Comparison of ENCODE assay signal across 8 cellular contexts in genomic region chr22:46563381-46564083, GRCh38. TPM values are rescaled to one million over a fixed set of nuclear protein-coding genes. Genes with fewer than 3 reads are reported as not detected.
A peak's percentile ranks its signal among the peaks of the same experiment; 100 is the strongest.
DNase-seq lines count a peak whose midpoint lies in the region; ATAC-seq and TF ChIP-seq lines count a peak whose summit lies in the region.

No MANE protein-coding gene starts in this region.

- no peaks in the 10 kb centered on the region for H3K79me2 ChIP-seq in DND-41 (ENCODE audit: insufficient read depth, low read length)

- H3K9me3 ChIP-seq in DND-41 (ENCODE audit: insufficient read depth, low read length, severe bottlenecking): no peaks in the 10 kb centered on the region
- no peaks in the 10 kb centered on the region for H3K9me3 ChIP-seq in prostate gland
- no peaks in the 10 kb centered on the region for H3K9me3 ChIP-seq in aorta (ENCODE audit: control insufficient read depth, low read length)

- peaks cover 15% of the 10 kb centered on the region for H3K4me1 ChIP-seq in DND-41 (ENCODE audit: insufficient read depth, low read length)
- H3K4me1 ChIP-seq in prostate gland (replicated peaks): no peaks in the 10 kb centered on the region
- H3K4me1 ChIP-seq in aorta (ENCODE audit: control insufficient read depth in 1 of 2, insufficient read depth in 2 of 2, low read length in 2 of 2): no peaks in the 10 kb centered on the region

- TF ChIP-seq POLR2A in Raji (IDR thresholded peaks at IDR 0.05; ENCODE audit: insufficient read depth, low read depth, low read length) (peak; percentile 33; the same call in 1 of the 2 replicates), prostate gland (IDR thresholded peaks at IDR 0.05) (peak; percentile 3)

- TF ChIP-seq CTCF in DND-41 (IDR thresholded peaks at IDR 0.05; ENCODE audit: borderline replicate concordance, extremely low read depth, low read length, poor library complexity, severe bottlenecking) (peak; percentile 91), prostate gland (IDR thresholded peaks at IDR 0.05) (peak; percentile 57 to 87 (median 72))

- peak; percentile 90 for ATAC-seq in DND-41 (ENCODE audit: insufficient read depth, low read depth)
- ATAC-seq in aorta (ENCODE audit: low FRiP score): peak; percentile 83
- ATAC-seq in HG03039 (IDR thresholded peaks at IDR 0.05; ENCODE audit: unreplicated experiment): no peak

- DNase-seq in DND-41 (peak; percentile 82), KBM-7 (peak; percentile 86), glomerular visceral epithelial cell (ENCODE audit: extremely low spot score) (peak; percentile 55), prostate gland (ENCODE audit: low spot score) (peak; percentile 61), aorta (peak; percentile 85 to 89)
- peak; percentile 65 for DNase-seq in activated effector memory CD4-positive, alpha-beta T cell treated with Interleukin-2 at 50 U/mL for 16 hours

- H2AFZ ChIP-seq in DND-41 (ENCODE audit: low read depth, low read length): 0 out of 2 replicates have a peak overlapping the region, but pooled peaks have one; percentile 53

- H3K36me3 ChIP-seq in DND-41 (ENCODE audit: insufficient read depth, low read length) (no peaks in the 10 kb centered on the region), prostate gland (no peaks in the 10 kb centered on the region), aorta (ENCODE audit: control insufficient read depth in 1 of 2, insufficient read depth in 2 of 2, low read length in 1 of 2) (no peaks in the 10 kb centered on the region)

- H3K9ac ChIP-seq in DND-41 (ENCODE audit: low read depth, low read length): no peak overlapping the region

- no peaks in the 10 kb centered on the region for H3K27me3 ChIP-seq in DND-41 (ENCODE audit: insufficient read depth, low read length, poor library complexity)
- H3K27me3 ChIP-seq in prostate gland (replicated peaks; ENCODE audit: insufficient read depth): no peaks in the 10 kb centered on the region
- H3K27me3 ChIP-seq in aorta (ENCODE audit: control insufficient read depth in 1 of 2, insufficient read depth in 2 of 2, low read length in 1 of 2): no peaks in the 10 kb centered on the region

- WGBS in prostate gland: 30% methylated on average over 20 of the region's 20 CpGs
- 35% methylated on average over 19 to 20 of the region's 20 CpGs for WGBS in aorta, 2 donors

- H4K20me1 ChIP-seq in DND-41 (ENCODE audit: insufficient read depth, low read length): no peaks in the 10 kb centered on the region

- H3K4me2 ChIP-seq in DND-41 (ENCODE audit: insufficient read depth, low read length): no peak overlapping the region; the same call in 1 of the 2 replicates

- in situ Hi-C loops in KBM-7 (cut with MboI; ENCODE audit: low pct_unique_long_range_greater_than_20kb, low sequenced_read_pairs): no loop called here

- H3K27ac ChIP-seq in DND-41 (ENCODE audit: low read length): peak overlapping the region; percentile 49
- H3K27ac ChIP-seq in prostate gland: no peak overlapping the region
- H3K27ac ChIP-seq in aorta (ENCODE audit: low read depth in 1 of 2, low read length in 2 of 2): no peak overlapping the region

- no peak overlapping the region for H3K4me3 ChIP-seq in DND-41 (ENCODE audit: low read depth in 1 of 2, low read length in 2 of 2)
- H3K4me3 ChIP-seq in prostate gland: no peak overlapping the region
- H3K4me3 ChIP-seq in aorta (ENCODE audit: low read length in 2 of 2): no peak overlapping the region

- intact Hi-C loops in prostate gland (cut with DNase I): no loop called here
- intact Hi-C loops in aorta (cut with DNase I): no loop called here

RNA-seq across cellular contexts. Expression of gene CELSR1, which starts 26.1 kb away (rescaled TPM):
- total RNA-seq in prostate gland (10 to 100 TPM; 24.2 to 38.2 TPM), aorta (1 to 10 TPM; 2.3 to 3.0 TPM)
- polyA plus RNA-seq in aorta: under 1 TPM; 0.15 to 0.38 TPM

RNA-seq across cellular contexts. Expression of gene GRAMD4, which starts 56.7 kb away (rescaled TPM):
- 10 to 100 TPM; 12.1 to 20.2 TPM for total RNA-seq in prostate gland
- total RNA-seq in aorta: 10 to 100 TPM; 15.6 to 37.1 TPM
- polyA plus RNA-seq in aorta: 1 to 10 TPM; 5.5 to 6.8 TPM

Comparison
In these comparisons a context has a peak if more than half of its experiments do, and no peak if none do; other contexts are left out.
1. RNA of gene CELSR1, which starts 26.1 kb away (total RNA-seq): 24.2 to 38.2 TPM in prostate gland; 2.3 to 3.0 TPM in aorta; every median in the first group is over 4 times any median in the second.
2. Peak in every context shown above with its lines, with median percentiles within 50 percentile points of each other: DNase-seq.